ENCODE assay signal across 21 cellular contexts in the genomic region with DNA sequence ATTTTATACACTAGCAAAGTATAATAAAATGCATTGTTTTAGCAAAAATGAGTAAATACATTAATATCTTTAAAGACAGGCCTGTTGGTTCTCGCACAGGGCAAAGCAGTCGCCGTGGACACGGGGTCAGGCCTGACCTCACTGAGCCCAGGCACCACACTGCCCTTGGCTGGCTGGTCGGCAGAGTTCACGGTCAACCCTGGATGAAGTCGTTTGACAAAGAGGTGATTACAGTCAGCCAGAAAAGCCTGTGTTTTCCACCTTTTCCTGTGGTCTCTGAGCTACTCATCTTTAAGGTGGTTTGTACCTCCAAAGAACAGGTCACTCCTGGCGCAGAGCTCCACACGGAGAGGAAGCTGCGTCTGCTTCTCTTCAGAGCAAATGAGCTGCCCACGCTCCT.
DNase-seq lines count a peak whose midpoint lies in the region; ATAC-seq and TF ChIP-seq lines count a peak whose summit lies in the region.
"Had no signal": no experiment of that assay in that cellular context is flagged by ENCODE, and none has a peak within 500 bp of the region (broad histone marks: within the 10 kb centered on the region; RNA-seq: fewer than 3 reads in every experiment).

No MANE protein-coding gene starts in this region.

- no peak overlapping the region for H3K4me3 ChIP-seq in spleen
- H3K4me3 ChIP-seq: BLaER1 had no signal

- intact Hi-C loops in spleen (cut with DNase I; ENCODE audit: low total_unique reads) = no loop called here

- no peak overlapping the region for H3K27ac Mint-ChIP-seq in stimulated activated naive B cell treated with anti-CD40 and anti-IgM and Interleukin-4, amounts not matched to agents 10 μg/mL and 1 μg/mL and 100 μg/mL, for 72 hours
- H3K27ac Mint-ChIP-seq: activated naive CD8-positive, alpha-beta T cell treated with anti-CD3 and anti-CD28 coated beads for 36 hours; IgD-negative memory B cell; mesothelial cell of epicardium had no signal

- peaks cover 0 to 38% (median 8%) of the 10 kb centered on the region in 7 donors for H3K27me3 ChIP-seq in spleen (replicated peaks in 1 of 7)
- H3K27me3 ChIP-seq: BLaER1 had no signal

- peaks cover 23 to 24% of the 10 kb centered on the region in 2 donors for H3K27me3 Mint-ChIP-seq in stimulated activated naive B cell treated with anti-CD40 and anti-IgM and Interleukin-4, amounts not matched to agents 10 μg/mL and 1 μg/mL and 100 μg/mL, for 72 hours

- no peak for TF ChIP-seq CTCF in spleen (IDR thresholded peaks at IDR 0.05 in 8 of 11, conservative IDR thresholded peaks at IDR 0.05 in 3 of 11)

- H3K27ac ChIP-seq in spleen = no peak overlapping the region
- H3K27ac ChIP-seq: BLaER1, neutrophil had no signal

- peak; percentile 1 for DNase-seq in stimulated activated CD4-positive, alpha-beta T cell treated with anti-CD3 and anti-CD28 coated beads, Interleukin-4, amount 100 ng/mL, for 24 hours
- no peak for DNase-seq in stimulated activated CD4-positive, alpha-beta T cell treated with anti-CD3 and anti-CD28 coated beads, Interleukin-4, amount 100 ng/mL, for 4 hours
- DNase-seq in iPS-NIHi11 (ENCODE audit: low spot score) (peak; percentile 7), spleen (peak; percentile 65), NCI-H1694 (lab: John Stamatoyannopoulos, UW) (no peak)
- no peak for DNase-seq in stimulated activated naive B cell treated with anti-CD40 and anti-IgM and Interleukin-4, amounts not matched to agents 10 μg/mL and 1 μg/mL and 100 μg/mL, for 72 hours
- DNase-seq: activated naive CD8-positive, alpha-beta T cell treated with anti-CD3 and anti-CD28 coated beads for 36 hours; anterior cingulate cortex; DMS153; effector memory CD4-positive, alpha-beta T cell; MV-4-11; NCI-H1436; NCI-H345; SHP77 treated with DMSO at 0.1 percent for 48 hours; stimulated activated naive CD8-positive, alpha-beta T cell treated with anti-CD3 and anti-CD28 coated beads, Interleukin-15, Interleukin-2, amounts not matched to agents 100 U/mL and 50 U/mL, for 24 hours; T-helper 2 cell had no signal

- ATAC-seq in HG03045 (IDR thresholded peaks at IDR 0.05; ENCODE audit: unreplicated experiment) = no peak
- no peak for ATAC-seq in stimulated activated naive B cell treated with anti-CD40 and anti-IgM and Interleukin-4, amounts not matched to agents 10 μg/mL and 1 μg/mL and 100 μg/mL, for 72 hours (replicated peaks)
- ATAC-seq: stimulated activated naive CD8-positive, alpha-beta T cell treated with anti-CD3 and anti-CD28 coated beads, Interleukin-15, Interleukin-2, amounts not matched to agents 100 U/mL and 50 U/mL, for 24 hours had no signal

- no peak overlapping the region for H3K4me3 Mint-ChIP-seq in stimulated activated naive B cell treated with anti-CD40 and anti-IgM and Interleukin-4, amounts not matched to agents 10 μg/mL and 1 μg/mL and 100 μg/mL, for 72 hours
- H3K4me3 Mint-ChIP-seq: activated naive CD8-positive, alpha-beta T cell treated with anti-CD3 and anti-CD28 coated beads for 36 hours; IgD-negative memory B cell; mesothelial cell of epicardium had no signal

- peaks cover 0 to 4% of the 10 kb centered on the region in 2 donors for H3K36me3 Mint-ChIP-seq in stimulated activated naive B cell treated with anti-CD40 and anti-IgM and Interleukin-4, amounts not matched to agents 10 μg/mL and 1 μg/mL and 100 μg/mL, for 72 hours
- H3K36me3 Mint-ChIP-seq: IgD-negative memory B cell, mesothelial cell of epicardium had no signal

- H3K4me1 ChIP-seq in spleen = peaks cover 0 to 4% (median 0%) of the 10 kb centered on the region in 6 donors

- peaks cover 10 to 14% of the 10 kb centered on the region in 2 donors for H3K4me1 Mint-ChIP-seq in stimulated activated naive B cell treated with anti-CD40 and anti-IgM and Interleukin-4, amounts not matched to agents 10 μg/mL and 1 μg/mL and 100 μg/mL, for 72 hours
- H3K4me1 Mint-ChIP-seq: IgD-negative memory B cell had no signal

- no peaks in the 10 kb centered on the region for H3K36me3 ChIP-seq in spleen
- H3K36me3 ChIP-seq: BLaER1, neutrophil had no signal

- TF ChIP-seq POLR2A in spleen (IDR thresholded peaks at IDR 0.05) = no peak

- 83 to 93% (median 88%) methylated on average over 11 of the region's 11 CpGs for WGBS in spleen, 5 donors

- H3K9me3 Mint-ChIP-seq in stimulated activated naive B cell treated with anti-CD40 and anti-IgM and Interleukin-4, amounts not matched to agents 10 μg/mL and 1 μg/mL and 100 μg/mL, for 72 hours = peaks cover 10 to 13% of the 10 kb centered on the region in 2 donors
- H3K9me3 Mint-ChIP-seq: mesothelial cell of epicardium had no signal

- peaks cover 0 to 17% (median 7%) of the 10 kb centered on the region in 8 donors for H3K9me3 ChIP-seq in spleen
- H3K9me3 ChIP-seq: neutrophil had no signal

Comparison
In these comparisons a context has a peak if more than half of its experiments do, and no peak if none do; other contexts are left out.
1. DNase-seq: peak in stimulated activated CD4-positive, alpha-beta T cell treated with anti-CD3 and anti-CD28 coated beads, Interleukin-4, amount 100 ng/mL, for 24 hours (single experiment), iPS-NIHi11 (single experiment) and spleen (single experiment); none in stimulated activated CD4-positive, alpha-beta T cell treated with anti-CD3 and anti-CD28 coated beads, Interleukin-4, amount 100 ng/mL, for 4 hours (0 of 2), NCI-H1694 (single experiment) and stimulated activated naive B cell treated with anti-CD40 and anti-IgM and Interleukin-4, amounts not matched to agents 10 μg/mL and 1 μg/mL and 100 μg/mL, for 72 hours (single experiment).